Comparison of ENCODE assay signal across 13 cellular contexts in genomic region chr22:39066442-39067276, GRCh38. TPM values are rescaled to one million over a fixed set of nuclear protein-coding genes. Genes with fewer than 3 reads are reported as not detected.
DNase-seq lines count a peak whose midpoint lies in the region; ATAC-seq and TF ChIP-seq lines count a peak whose summit lies in the region.
"Not testable (repeated sequence)": the region's sequence is repeated elsewhere in the genome, so short reads cannot be mapped to it uniquely, and the experiment has no call there.
"Had no signal": no experiment of that assay in that cellular context is flagged by ENCODE, and none has a peak within 500 bp of the region (broad histone marks: within the 10 kb centered on the region; RNA-seq: fewer than 3 reads in every experiment).

No MANE protein-coding gene starts in this region.

- not testable (repeated sequence) for TF ChIP-seq CTCF in PC-3 (conservative IDR thresholded peaks at IDR 0.05; ENCODE audit: low read depth, low read length); activated CD8-positive, alpha-beta T cell treated with anti-CD3 and anti-CD28 coated beads for 36 hours (IDR thresholded peaks at IDR 0.05); foreskin keratinocyte (conservative IDR thresholded peaks at IDR 0.05)

- TSS peak; percentile 56 for BruUV-seq in PC-3 (replicated peaks; lab: Mats Ljungman, UMichigan)

- H3K27me3 Mint-ChIP-seq in activated CD8-positive, alpha-beta T cell treated with anti-CD3 and anti-CD28 coated beads for 36 hours = not testable (repeated sequence)

- ATAC-seq in GM18907 (IDR thresholded peaks at IDR 0.05; ENCODE audit: unreplicated experiment) (peak; percentile 41), HG02610 (IDR thresholded peaks at IDR 0.05; ENCODE audit: unreplicated experiment) (peak; percentile 40), HG03439 (IDR thresholded peaks at IDR 0.05; ENCODE audit: unreplicated experiment) (peak; percentile 45), PC-3 (peak; percentile 44)
- peak; percentile 28 for ATAC-seq in activated CD8-positive, alpha-beta T cell treated with anti-CD3 and anti-CD28 coated beads for 36 hours
- not testable (repeated sequence) for ATAC-seq in foreskin keratinocyte
- ATAC-seq in stimulated activated effector memory CD8-positive, alpha-beta T cell treated with anti-CD3 and anti-CD28 coated beads, Interleukin-12 subunit alpha, Interleukin-12 subunit beta, amount 100 ng/mL, for 72 hours = peak; percentile 7

- H2AFZ ChIP-seq in PC-3 (ENCODE audit: low read length) = not testable (repeated sequence)

- H3K4me2 ChIP-seq in PC-3 (ENCODE audit: low read length) = peak overlapping the region; percentile 56

- not testable (repeated sequence) for H3K4me3 Mint-ChIP-seq in activated CD8-positive, alpha-beta T cell treated with anti-CD3 and anti-CD28 coated beads for 36 hours; stimulated activated effector memory CD8-positive, alpha-beta T cell treated with anti-CD3 and anti-CD28 coated beads, Interleukin-12 subunit alpha, Interleukin-12 subunit beta, amount 100 ng/mL, for 72 hours

- not testable (repeated sequence) for H3K79me2 ChIP-seq in PC-3 (ENCODE audit: low read length)

- DNase-seq in PC-3 = peak; percentile 54
- not testable (repeated sequence) for DNase-seq in activated CD8-positive, alpha-beta T cell treated with anti-CD3 and anti-CD28 coated beads for 36 hours; foreskin keratinocyte; stimulated activated effector memory CD8-positive, alpha-beta T cell treated with anti-CD3 and anti-CD28 coated beads, Interleukin-12 subunit alpha, Interleukin-12 subunit beta, amount 100 ng/mL, for 72 hours (ENCODE audit: low spot score in 2 of 2)

- H3K4me3 ChIP-seq in GM08714 (ENCODE audit: low read length) = peak overlapping the region; percentile 59; the same call in 1 of the 2 replicates
- not testable (repeated sequence) for H3K4me3 ChIP-seq in PC-3 (ENCODE audit: low read length)

- not testable (repeated sequence) for H3K27ac Mint-ChIP-seq in activated CD8-positive, alpha-beta T cell treated with anti-CD3 and anti-CD28 coated beads for 36 hours; stimulated activated effector memory CD8-positive, alpha-beta T cell treated with anti-CD3 and anti-CD28 coated beads, Interleukin-12 subunit alpha, Interleukin-12 subunit beta, amount 100 ng/mL, for 72 hours

- peak overlapping the region; percentile 99 for H3K27ac ChIP-seq in PC-3 (ENCODE audit: low read length)
- H3K27ac ChIP-seq in foreskin keratinocyte = peak overlapping the region; percentile 16

- not testable (repeated sequence) for H4K20me1 ChIP-seq in PC-3 (ENCODE audit: low read length)

- H3K9ac ChIP-seq in PC-3 (ENCODE audit: low read length) = peak overlapping the region; percentile 83

- H3K36me3 ChIP-seq in PC-3 (ENCODE audit: low read depth, low read length) = not testable (repeated sequence)

- not testable (repeated sequence) for H3K36me3 Mint-ChIP-seq in activated CD8-positive, alpha-beta T cell treated with anti-CD3 and anti-CD28 coated beads for 36 hours (ENCODE audit: low read depth); stimulated activated effector memory CD8-positive, alpha-beta T cell treated with anti-CD3 and anti-CD28 coated beads, Interleukin-12 subunit alpha, Interleukin-12 subunit beta, amount 100 ng/mL, for 72 hours

- CTCF ChIA-PET in PC-3 (lab: Charles Lee); activated CD8-positive, alpha-beta T cell treated with anti-CD3 and anti-CD28 coated beads for 36 hours (lab: Charles Lee): not testable (repeated sequence)

- not testable (repeated sequence) for H3K9me2 ChIP-seq in PC-3 (replicated peaks; ENCODE audit: low read length)

- H3K9me3 Mint-ChIP-seq in activated CD8-positive, alpha-beta T cell treated with anti-CD3 and anti-CD28 coated beads for 36 hours; stimulated activated effector memory CD8-positive, alpha-beta T cell treated with anti-CD3 and anti-CD28 coated beads, Interleukin-12 subunit alpha, Interleukin-12 subunit beta, amount 100 ng/mL, for 72 hours: not testable (repeated sequence)

- POLR2A ChIA-PET in PC-3 (lab: Charles Lee; ENCODE audit: unreplicated experiment) = interaction anchor here (0.5 kb wide), 1 partner anchor 51 kb away, joined by 8 read pairs; no protein-coding TSS in a partner anchor
- POLR2A ChIA-PET in activated CD8-positive, alpha-beta T cell treated with anti-CD3 and anti-CD28 coated beads for 36 hours (lab: Charles Lee) = interaction anchor here (0.8 to 1.5 kb wide), 3 partner anchors 10 to 20 kb away, joined by 3 to 5 read pairs (median 4); partner anchors contain the start of gene APOBEC3G

- intact Hi-C loops in PC-3 (cut with micrococcal nuclease) = loop anchor here (1.0 to 2.0 kb wide), 2 partner anchors 24 to 52 kb away; partner anchors contain the start of gene APOBEC3C
- intact Hi-C loops in activated CD8-positive, alpha-beta T cell treated with anti-CD3 and anti-CD28 coated beads for 36 hours (cut with micrococcal nuclease) = not testable (repeated sequence)

- peaks cover 38% of the 10 kb centered on the region for H3K4me1 ChIP-seq in PC-3 (ENCODE audit: insufficient read depth, low read length)
- H3K4me1 ChIP-seq in foreskin keratinocyte = peaks cover 14% of the 10 kb centered on the region

- not testable (repeated sequence) for H3K27me3 ChIP-seq in PC-3 (ENCODE audit: low read length); foreskin keratinocyte

- H3F3A ChIP-seq in PC-3 (ENCODE audit: low read length, unreplicated experiment) = not testable (repeated sequence)

- not testable (repeated sequence) for H3K9me3 ChIP-seq in PC-3 (ENCODE audit: low read length)

- not testable (repeated sequence) for H3K4me1 Mint-ChIP-seq in activated CD8-positive, alpha-beta T cell treated with anti-CD3 and anti-CD28 coated beads for 36 hours (ENCODE audit: low read depth)
- H3K4me1 Mint-ChIP-seq in stimulated activated effector memory CD8-positive, alpha-beta T cell treated with anti-CD3 and anti-CD28 coated beads, Interleukin-12 subunit alpha, Interleukin-12 subunit beta, amount 100 ng/mL, for 72 hours = peaks cover 17% of the 10 kb centered on the region

RNA-seq across cellular contexts. Expression of gene APOBEC3G, which starts 10.4 kb away (rescaled TPM):
- total RNA-seq in PC-3 (2014; rRNA removed) = 1.3 and 4.4 TPM in 2 replicates
- total RNA-seq in activated CD8-positive, alpha-beta T cell treated with anti-CD3 and anti-CD28 coated beads for 36 hours = 10 to 100 TPM; 66.0 to 66.5 TPM
- 2.5 and 3.6 TPM in 2 replicates for total RNA-seq in foreskin keratinocyte
- 2.4 and 2.9 TPM in 2 replicates for polyA plus RNA-seq in foreskin keratinocyte

RNA-seq across cellular contexts. Expression of gene APOBEC3F, which starts 26.0 kb away (rescaled TPM):
- total RNA-seq in PC-3 (2014; rRNA removed) (not detected in 2 replicates), foreskin keratinocyte (4.6 and 4.8 TPM in 2 replicates)
- 10 to 100 TPM; 20.7 to 25.0 TPM for total RNA-seq in activated CD8-positive, alpha-beta T cell treated with anti-CD3 and anti-CD28 coated beads for 36 hours
- 5.7 and 6.5 TPM in 2 replicates for polyA plus RNA-seq in foreskin keratinocyte

RNA-seq across cellular contexts. Expression of gene APOBEC3H, which starts 30.4 kb away (rescaled TPM):
- total RNA-seq in PC-3 (2014; rRNA removed) (0.87 TPM in 1 of 2 replicates, not detected in the other), foreskin keratinocyte (0.24 and 0.39 TPM in 2 replicates)
- total RNA-seq in activated CD8-positive, alpha-beta T cell treated with anti-CD3 and anti-CD28 coated beads for 36 hours = 1 to 10 TPM; 6.8 to 7.1 TPM
- polyA plus RNA-seq in foreskin keratinocyte = 0.16 and 0.51 TPM in 2 replicates
- total RNA-seq: aorta, endothelial cell of umbilical vein, hepatocyte, occipital lobe, subcutaneous adipose tissue had no signal
- polyA plus RNA-seq: aorta, endothelial cell of umbilical vein, hepatocyte had no signal

RNA-seq across cellular contexts. Expression of gene APOBEC3D, which starts 45.7 kb away (rescaled TPM):
- 0.33 TPM in 1 of 2 replicates, not detected in the other for total RNA-seq in PC-3 (2014; rRNA removed)
- total RNA-seq in activated CD8-positive, alpha-beta T cell treated with anti-CD3 and anti-CD28 coated beads for 36 hours = 10 to 100 TPM; 34.4 to 34.9 TPM
- 0.10 TPM in 1 of 2 replicates, not detected in the other for total RNA-seq in foreskin keratinocyte
- polyA plus RNA-seq in foreskin keratinocyte = 0.08 and 0.20 TPM in 2 replicates

RNA-seq across cellular contexts. Expression of gene APOBEC3C, which starts 52.6 kb away (rescaled TPM):
- total RNA-seq in PC-3 (2014; rRNA removed) = 35.5 and 37.8 TPM in 2 replicates
- 10 to 100 TPM; 82.2 to 82.6 TPM for total RNA-seq in activated CD8-positive, alpha-beta T cell treated with anti-CD3 and anti-CD28 coated beads for 36 hours
- total RNA-seq in foreskin keratinocyte = 28.0 and 28.9 TPM in 2 replicates
- polyA plus RNA-seq in foreskin keratinocyte = 67.6 and 70.0 TPM in 2 replicates

Comparison
In these comparisons a context has a peak if more than half of its experiments do, and no peak if none do; other contexts are left out.
1. RNA of gene APOBEC3G, which starts 10.4 kb away (total RNA-seq): 66.0 to 66.5 TPM in activated CD8-positive, alpha-beta T cell treated with anti-CD3 and anti-CD28 coated beads for 36 hours; 1.3 to 4.4 TPM in PC-3 and 2.5 to 3.6 TPM in foreskin keratinocyte; every median in the first group is over 10 times any median in the second.